ENCODE assay signal across 8 cellular contexts in the genomic region with DNA sequence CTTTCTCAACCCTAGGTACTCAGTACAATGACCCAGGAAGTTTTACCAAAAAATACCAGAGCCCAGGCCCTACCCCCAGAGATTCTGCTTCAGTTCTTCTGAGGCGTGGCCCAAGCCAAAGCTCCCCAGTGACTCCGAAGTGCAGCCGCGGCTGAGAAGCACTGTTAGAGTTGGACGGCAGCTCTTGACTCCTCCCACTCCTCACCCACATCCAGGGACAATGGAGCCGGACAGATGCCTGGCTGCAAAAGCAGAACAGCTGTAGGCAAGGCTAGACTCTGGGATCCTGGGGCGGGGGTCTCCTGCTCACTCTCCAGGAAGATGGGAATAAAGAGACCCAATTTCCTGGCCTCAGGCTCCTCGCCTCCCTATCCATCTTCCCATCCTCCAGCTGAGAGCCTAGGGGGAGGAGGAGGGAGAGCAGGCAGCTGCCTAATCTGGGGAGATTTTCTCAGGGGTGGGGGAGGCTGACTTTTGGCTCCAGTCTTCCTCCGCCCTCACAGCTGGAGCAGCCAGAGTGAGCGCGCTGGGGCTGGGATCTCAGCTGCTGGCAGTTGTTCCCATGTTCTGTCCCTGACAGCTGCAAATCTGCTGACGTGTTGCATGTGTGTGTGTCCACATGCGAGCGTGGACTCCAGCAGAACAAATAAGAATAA.
DNase-seq lines count a peak whose midpoint lies in the region; TF ChIP-seq lines count a peak whose summit lies in the region.

No MANE protein-coding gene starts in this region.

- WGBS in ovary, 3 donors = 5 to 13% (median 7%) methylated on average over 14 of the region's 14 CpGs

- no peak for TF ChIP-seq EP300 in ovary (IDR thresholded peaks at IDR 0.05)

- no peak overlapping the region for H3K27ac ChIP-seq in ovary

- intact Hi-C loops in ovary (cut with DNase I) = no loop called here

- H3K4me1 ChIP-seq in ovary (ENCODE audit: insufficient read depth) = peaks cover 3% of the 10 kb centered on the region

- no peaks in the 10 kb centered on the region for H3K9me3 ChIP-seq in ovary

- H3K4me3 ChIP-seq in ovary = no peak overlapping the region

- no peak for TF ChIP-seq POLR2A in ovary (IDR thresholded peaks at IDR 0.05)

- in situ Hi-C loops in GM13976 (cut with MboI; ENCODE audit: low sequenced_read_pairs, unreplicated experiment) = no loop called here

- no peaks in the 10 kb centered on the region for H3K27me3 ChIP-seq in ovary

- TF ChIP-seq CTCF in ovary (IDR thresholded peaks at IDR 0.05) (no peak), GM13976 (IDR thresholded peaks at IDR 0.05; ENCODE audit: borderline replicate concordance, control extremely low read depth, extremely low read depth, insufficient read depth, missing control alignments) (no peak)

- H3K36me3 ChIP-seq in ovary = no peaks in the 10 kb centered on the region

- DNase-seq in DMS79 (lab: John Stamatoyannopoulos, UW) = peak; percentile 92
- peak; percentile 95 for DNase-seq in NCI-H82 (lab: John Stamatoyannopoulos, UW)
- DNase-seq in globus pallidus (ENCODE audit: low spot score) = peak; percentile 61
- peak; percentile 81 to 87 (median 82) for DNase-seq in ovary
- DNase-seq in GM13976 (ENCODE audit: low spot score) = no peak
- no peak for DNase-seq in mesenteric fat pad (ENCODE audit: low spot score)
- no peak for DNase-seq in stimulated activated CD8-positive, alpha-beta memory T cell treated with anti-CD3 and anti-CD28 coated beads, Interleukin-4, amount 100 ng/mL, for 48 hours
- DNase-seq in activated CD4-positive, alpha-beta T cell treated with anti-CD3 and anti-CD28 coated beads, Interleukin-2, amount 50 U/mL, for 48 hours = no peak

Comparison
In these comparisons a context has a peak if more than half of its experiments do, and no peak if none do; other contexts are left out.
1. DNase-seq: peak in DMS79 (single experiment), NCI-H82 (single experiment), globus pallidus (single experiment) and ovary (5 of 5); none in GM13976 (single experiment), mesenteric fat pad (single experiment), stimulated activated CD8-positive, alpha-beta memory T cell treated with anti-CD3 and anti-CD28 coated beads, Interleukin-4, amount 100 ng/mL, for 48 hours (single experiment) and activated CD4-positive, alpha-beta T cell treated with anti-CD3 and anti-CD28 coated beads, Interleukin-2, amount 50 U/mL, for 48 hours (0 of 2).